ENCODE assay signal across 1 cellular context in the genomic region with DNA sequence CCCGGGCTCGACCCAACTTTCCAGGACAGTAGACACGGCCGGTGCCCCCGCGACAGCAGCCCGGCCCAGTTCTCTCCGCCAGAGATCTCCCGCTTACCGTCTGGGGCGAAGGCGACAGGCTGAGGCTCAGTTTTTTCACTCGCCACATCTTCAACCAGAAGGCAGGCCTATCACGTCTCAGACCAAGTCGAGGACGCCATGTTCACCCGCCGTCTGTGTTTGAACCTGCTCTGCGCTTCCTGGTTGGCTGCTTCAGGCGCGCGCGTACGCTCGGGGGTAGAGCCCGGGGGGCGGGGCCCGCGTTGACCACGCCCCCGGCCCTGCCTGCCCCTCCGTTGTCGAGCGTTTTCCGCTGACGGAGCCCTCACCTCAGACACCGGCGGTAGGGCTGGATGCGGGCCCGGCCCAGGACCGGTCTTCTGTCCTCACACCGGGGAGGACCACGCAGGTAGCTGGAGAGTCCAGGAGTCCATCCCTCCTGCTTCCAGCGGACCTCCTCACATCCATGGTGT.
TF ChIP-seq lines count a peak whose summit lies in the region.

A gene with protein sequence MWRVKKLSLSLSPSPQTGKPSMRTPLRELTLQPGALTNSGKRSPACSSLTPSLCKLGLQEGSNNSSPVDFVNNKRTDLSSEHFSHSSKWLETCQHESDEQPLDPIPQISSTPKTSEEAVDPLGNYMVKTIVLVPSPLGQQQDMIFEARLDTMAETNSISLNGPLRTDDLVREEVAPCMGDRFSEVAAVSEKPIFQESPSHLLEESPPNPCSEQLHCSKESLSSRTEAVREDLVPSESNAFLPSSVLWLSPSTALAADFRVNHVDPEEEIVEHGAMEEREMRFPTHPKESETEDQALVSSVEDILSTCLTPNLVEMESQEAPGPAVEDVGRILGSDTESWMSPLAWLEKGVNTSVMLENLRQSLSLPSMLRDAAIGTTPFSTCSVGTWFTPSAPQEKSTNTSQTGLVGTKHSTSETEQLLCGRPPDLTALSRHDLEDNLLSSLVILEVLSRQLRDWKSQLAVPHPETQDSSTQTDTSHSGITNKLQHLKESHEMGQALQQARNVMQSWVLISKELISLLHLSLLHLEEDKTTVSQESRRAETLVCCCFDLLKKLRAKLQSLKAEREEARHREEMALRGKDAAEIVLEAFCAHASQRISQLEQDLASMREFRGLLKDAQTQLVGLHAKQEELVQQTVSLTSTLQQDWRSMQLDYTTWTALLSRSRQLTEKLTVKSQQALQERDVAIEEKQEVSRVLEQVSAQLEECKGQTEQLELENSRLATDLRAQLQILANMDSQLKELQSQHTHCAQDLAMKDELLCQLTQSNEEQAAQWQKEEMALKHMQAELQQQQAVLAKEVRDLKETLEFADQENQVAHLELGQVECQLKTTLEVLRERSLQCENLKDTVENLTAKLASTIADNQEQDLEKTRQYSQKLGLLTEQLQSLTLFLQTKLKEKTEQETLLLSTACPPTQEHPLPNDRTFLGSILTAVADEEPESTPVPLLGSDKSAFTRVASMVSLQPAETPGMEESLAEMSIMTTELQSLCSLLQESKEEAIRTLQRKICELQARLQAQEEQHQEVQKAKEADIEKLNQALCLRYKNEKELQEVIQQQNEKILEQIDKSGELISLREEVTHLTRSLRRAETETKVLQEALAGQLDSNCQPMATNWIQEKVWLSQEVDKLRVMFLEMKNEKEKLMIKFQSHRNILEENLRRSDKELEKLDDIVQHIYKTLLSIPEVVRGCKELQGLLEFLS (minus strand): TSS at position 227 of the 512 bp plus-strand sequence. CDS start 79 bp downstream, at position 148.

TF ChIP-seq in HepG2, 621 proteins besides CTCF, POLR2A, EP300 and RAD21 (continued from another document and continues in another):
- TF ChIP-seq, protein P1, sequence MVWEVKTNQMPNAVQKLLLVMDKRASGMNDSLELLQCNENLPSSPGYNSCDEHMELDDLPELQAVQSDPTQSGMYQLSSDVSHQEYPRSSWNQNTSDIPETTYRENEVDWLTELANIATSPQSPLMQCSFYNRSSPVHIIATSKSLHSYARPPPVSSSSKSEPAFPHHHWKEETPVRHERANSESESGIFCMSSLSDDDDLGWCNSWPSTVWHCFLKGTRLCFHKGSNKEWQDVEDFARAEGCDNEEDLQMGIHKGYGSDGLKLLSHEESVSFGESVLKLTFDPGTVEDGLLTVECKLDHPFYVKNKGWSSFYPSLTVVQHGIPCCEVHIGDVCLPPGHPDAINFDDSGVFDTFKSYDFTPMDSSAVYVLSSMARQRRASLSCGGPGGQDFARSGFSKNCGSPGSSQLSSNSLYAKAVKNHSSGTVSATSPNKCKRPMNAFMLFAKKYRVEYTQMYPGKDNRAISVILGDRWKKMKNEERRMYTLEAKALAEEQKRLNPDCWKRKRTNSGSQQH (CRISPR knock-in tag; IDR thresholded peaks at IDR 0.05; ENCODE audit: low read depth): 0 out of 2 replicates have a peak, but pooled peaks have one; percentile 50
- TF ChIP-seq ZSCAN21 (CRISPR knock-in tag; IDR thresholded peaks at IDR 0.05; ENCODE audit: borderline replicate concordance): no peak
- TF ChIP-seq RXRA (CRISPR knock-in tag; IDR thresholded peaks at IDR 0.05): peak; percentile 17; the same call in 1 of the 2 replicates
- peak; percentile 77 for TF ChIP-seq GATAD1 (CRISPR knock-in tag; IDR thresholded peaks at IDR 0.05)
- TF ChIP-seq ZNF44 (CRISPR knock-in tag; IDR thresholded peaks at IDR 0.05): no peak
- no peak for TF ChIP-seq ZBTB3 (CRISPR knock-in tag; IDR thresholded peaks at IDR 0.05; ENCODE audit: borderline replicate concordance, low read depth)
- TF ChIP-seq ISL2 (CRISPR knock-in tag; IDR thresholded peaks at IDR 0.05): peak; percentile 65
- TF ChIP-seq, protein P2, sequence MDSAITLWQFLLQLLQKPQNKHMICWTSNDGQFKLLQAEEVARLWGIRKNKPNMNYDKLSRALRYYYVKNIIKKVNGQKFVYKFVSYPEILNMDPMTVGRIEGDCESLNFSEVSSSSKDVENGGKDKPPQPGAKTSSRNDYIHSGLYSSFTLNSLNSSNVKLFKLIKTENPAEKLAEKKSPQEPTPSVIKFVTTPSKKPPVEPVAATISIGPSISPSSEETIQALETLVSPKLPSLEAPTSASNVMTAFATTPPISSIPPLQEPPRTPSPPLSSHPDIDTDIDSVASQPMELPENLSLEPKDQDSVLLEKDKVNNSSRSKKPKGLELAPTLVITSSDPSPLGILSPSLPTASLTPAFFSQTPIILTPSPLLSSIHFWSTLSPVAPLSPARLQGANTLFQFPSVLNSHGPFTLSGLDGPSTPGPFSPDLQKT (CRISPR knock-in tag; IDR thresholded peaks at IDR 0.05; ENCODE audit: borderline replicate concordance): no peak
- TF ChIP-seq PCBP2 (optimal IDR thresholded peaks at IDR 0.05; ENCODE audit: low read depth, low read length, poor library complexity, severe bottlenecking): no peak
- no peak for TF ChIP-seq KAT2B (IDR thresholded peaks at IDR 0.05; ENCODE audit: borderline replicate concordance, low read depth, low read length)
- TF ChIP-seq SMC3 (IDR thresholded peaks at IDR 0.05; ENCODE audit: low read length): no peak
- no peak for TF ChIP-seq SMAD9 (CRISPR knock-in tag; IDR thresholded peaks at IDR 0.05)
- TF ChIP-seq, protein P3, sequence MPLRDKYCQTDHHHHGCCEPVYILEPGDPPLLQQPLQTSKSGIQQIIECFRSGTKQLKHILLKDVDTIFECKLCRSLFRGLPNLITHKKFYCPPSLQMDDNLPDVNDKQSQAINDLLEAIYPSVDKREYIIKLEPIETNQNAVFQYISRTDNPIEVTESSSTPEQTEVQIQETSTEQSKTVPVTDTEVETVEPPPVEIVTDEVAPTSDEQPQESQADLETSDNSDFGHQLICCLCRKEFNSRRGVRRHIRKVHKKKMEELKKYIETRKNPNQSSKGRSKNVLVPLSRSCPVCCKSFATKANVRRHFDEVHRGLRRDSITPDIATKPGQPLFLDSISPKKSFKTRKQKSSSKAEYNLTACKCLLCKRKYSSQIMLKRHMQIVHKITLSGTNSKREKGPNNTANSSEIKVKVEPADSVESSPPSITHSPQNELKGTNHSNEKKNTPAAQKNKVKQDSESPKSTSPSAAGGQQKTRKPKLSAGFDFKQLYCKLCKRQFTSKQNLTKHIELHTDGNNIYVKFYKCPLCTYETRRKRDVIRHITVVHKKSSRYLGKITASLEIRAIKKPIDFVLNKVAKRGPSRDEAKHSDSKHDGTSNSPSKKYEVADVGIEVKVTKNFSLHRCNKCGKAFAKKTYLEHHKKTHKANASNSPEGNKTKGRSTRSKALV (CRISPR knock-in tag; IDR thresholded peaks at IDR 0.05): no peak
- no peak for TF ChIP-seq ZNF510 (CRISPR knock-in tag; IDR thresholded peaks at IDR 0.05; ENCODE audit: low read depth)
- TF ChIP-seq AHR (CRISPR knock-in tag; IDR thresholded peaks at IDR 0.05): no peak
- TF ChIP-seq, protein P4, sequence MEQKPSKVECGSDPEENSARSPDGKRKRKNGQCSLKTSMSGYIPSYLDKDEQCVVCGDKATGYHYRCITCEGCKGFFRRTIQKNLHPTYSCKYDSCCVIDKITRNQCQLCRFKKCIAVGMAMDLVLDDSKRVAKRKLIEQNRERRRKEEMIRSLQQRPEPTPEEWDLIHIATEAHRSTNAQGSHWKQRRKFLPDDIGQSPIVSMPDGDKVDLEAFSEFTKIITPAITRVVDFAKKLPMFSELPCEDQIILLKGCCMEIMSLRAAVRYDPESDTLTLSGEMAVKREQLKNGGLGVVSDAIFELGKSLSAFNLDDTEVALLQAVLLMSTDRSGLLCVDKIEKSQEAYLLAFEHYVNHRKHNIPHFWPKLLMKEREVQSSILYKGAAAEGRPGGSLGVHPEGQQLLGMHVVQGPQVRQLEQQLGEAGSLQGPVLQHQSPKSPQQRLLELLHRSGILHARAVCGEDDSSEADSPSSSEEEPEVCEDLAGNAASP (CRISPR knock-in tag; IDR thresholded peaks at IDR 0.05; ENCODE audit: borderline replicate concordance): peak; percentile 21
- no peak for TF ChIP-seq RBAK (CRISPR knock-in tag; IDR thresholded peaks at IDR 0.05)
- TF ChIP-seq, protein P5, sequence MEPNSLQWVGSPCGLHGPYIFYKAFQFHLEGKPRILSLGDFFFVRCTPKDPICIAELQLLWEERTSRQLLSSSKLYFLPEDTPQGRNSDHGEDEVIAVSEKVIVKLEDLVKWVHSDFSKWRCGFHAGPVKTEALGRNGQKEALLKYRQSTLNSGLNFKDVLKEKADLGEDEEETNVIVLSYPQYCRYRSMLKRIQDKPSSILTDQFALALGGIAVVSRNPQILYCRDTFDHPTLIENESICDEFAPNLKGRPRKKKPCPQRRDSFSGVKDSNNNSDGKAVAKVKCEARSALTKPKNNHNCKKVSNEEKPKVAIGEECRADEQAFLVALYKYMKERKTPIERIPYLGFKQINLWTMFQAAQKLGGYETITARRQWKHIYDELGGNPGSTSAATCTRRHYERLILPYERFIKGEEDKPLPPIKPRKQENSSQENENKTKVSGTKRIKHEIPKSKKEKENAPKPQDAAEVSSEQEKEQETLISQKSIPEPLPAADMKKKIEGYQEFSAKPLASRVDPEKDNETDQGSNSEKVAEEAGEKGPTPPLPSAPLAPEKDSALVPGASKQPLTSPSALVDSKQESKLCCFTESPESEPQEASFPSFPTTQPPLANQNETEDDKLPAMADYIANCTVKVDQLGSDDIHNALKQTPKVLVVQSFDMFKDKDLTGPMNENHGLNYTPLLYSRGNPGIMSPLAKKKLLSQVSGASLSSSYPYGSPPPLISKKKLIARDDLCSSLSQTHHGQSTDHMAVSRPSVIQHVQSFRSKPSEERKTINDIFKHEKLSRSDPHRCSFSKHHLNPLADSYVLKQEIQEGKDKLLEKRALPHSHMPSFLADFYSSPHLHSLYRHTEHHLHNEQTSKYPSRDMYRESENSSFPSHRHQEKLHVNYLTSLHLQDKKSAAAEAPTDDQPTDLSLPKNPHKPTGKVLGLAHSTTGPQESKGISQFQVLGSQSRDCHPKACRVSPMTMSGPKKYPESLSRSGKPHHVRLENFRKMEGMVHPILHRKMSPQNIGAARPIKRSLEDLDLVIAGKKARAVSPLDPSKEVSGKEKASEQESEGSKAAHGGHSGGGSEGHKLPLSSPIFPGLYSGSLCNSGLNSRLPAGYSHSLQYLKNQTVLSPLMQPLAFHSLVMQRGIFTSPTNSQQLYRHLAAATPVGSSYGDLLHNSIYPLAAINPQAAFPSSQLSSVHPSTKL (CRISPR knock-in tag; IDR thresholded peaks at IDR 0.05): 0 out of 2 replicates have a peak, but pooled peaks have one; percentile 8
- TF ChIP-seq, protein P6, sequence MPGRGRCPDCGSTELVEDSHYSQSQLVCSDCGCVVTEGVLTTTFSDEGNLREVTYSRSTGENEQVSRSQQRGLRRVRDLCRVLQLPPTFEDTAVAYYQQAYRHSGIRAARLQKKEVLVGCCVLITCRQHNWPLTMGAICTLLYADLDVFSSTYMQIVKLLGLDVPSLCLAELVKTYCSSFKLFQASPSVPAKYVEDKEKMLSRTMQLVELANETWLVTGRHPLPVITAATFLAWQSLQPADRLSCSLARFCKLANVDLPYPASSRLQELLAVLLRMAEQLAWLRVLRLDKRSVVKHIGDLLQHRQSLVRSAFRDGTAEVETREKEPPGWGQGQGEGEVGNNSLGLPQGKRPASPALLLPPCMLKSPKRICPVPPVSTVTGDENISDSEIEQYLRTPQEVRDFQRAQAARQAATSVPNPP (CRISPR knock-in tag; IDR thresholded peaks at IDR 0.05): no peak
- TF ChIP-seq ARNT (IDR thresholded peaks at IDR 0.05): no peak
- TF ChIP-seq NFYB (CRISPR knock-in tag; IDR thresholded peaks at IDR 0.05): peak; percentile 85
- no peak for TF ChIP-seq ZBTB20 (CRISPR knock-in tag; IDR thresholded peaks at IDR 0.05; ENCODE audit: borderline replicate concordance, low read depth)
- no peak for TF ChIP-seq JUND (CRISPR knock-in tag; IDR thresholded peaks at IDR 0.05)
- no peak for TF ChIP-seq ZIK1 (CRISPR knock-in tag; IDR thresholded peaks at IDR 0.05; ENCODE audit: borderline replicate concordance, low read depth)
- TF ChIP-seq ZNF737 (CRISPR knock-in tag; IDR thresholded peaks at IDR 0.05; ENCODE audit: borderline replicate concordance): no peak
- no peak for TF ChIP-seq ZNF460 (CRISPR knock-in tag; IDR thresholded peaks at IDR 0.05; ENCODE audit: borderline replicate concordance)
